Comparison of ENCODE assay signal across 1 cellular context in the genomic region with DNA sequence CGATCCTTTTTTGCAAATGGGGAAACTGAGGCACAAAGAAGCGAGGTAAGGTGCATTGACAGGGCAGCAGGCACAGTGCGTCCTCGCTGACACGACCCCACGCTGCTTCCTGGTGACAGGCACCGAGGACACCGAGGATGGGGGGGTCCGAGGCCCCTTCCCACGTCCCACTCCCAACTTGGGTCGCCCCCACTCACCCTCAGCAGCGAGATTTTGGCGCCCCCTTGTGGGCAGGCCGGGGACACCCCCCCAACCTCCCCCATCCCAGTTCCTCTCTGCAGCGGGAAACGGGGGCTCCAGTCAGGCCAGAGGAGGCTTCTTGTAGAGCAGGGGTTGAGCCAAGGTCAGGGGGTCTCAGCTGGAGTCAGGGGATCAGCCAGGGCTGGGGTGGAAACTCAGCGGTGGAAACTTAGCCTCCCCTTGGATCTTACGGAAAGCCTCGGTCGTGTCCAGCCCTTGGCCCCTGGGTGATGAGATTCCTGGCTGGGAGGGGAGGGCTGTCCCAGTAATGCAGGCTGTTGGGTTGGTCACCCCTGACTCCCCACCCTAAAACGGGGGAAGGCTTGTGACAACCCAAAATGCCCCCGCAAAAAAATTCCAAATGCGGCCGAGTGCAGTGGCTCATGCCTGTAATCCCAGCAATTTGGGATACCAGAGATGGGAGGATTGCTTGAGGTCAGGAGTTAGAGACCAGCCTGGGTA.
TF ChIP-seq lines count a peak whose summit lies in the region.

No MANE protein-coding gene starts in this region.

TF ChIP-seq in K562, 482 proteins besides CTCF, POLR2A, EP300 and RAD21 (continued from another document and continues in another):
- TF ChIP-seq, protein P1, sequence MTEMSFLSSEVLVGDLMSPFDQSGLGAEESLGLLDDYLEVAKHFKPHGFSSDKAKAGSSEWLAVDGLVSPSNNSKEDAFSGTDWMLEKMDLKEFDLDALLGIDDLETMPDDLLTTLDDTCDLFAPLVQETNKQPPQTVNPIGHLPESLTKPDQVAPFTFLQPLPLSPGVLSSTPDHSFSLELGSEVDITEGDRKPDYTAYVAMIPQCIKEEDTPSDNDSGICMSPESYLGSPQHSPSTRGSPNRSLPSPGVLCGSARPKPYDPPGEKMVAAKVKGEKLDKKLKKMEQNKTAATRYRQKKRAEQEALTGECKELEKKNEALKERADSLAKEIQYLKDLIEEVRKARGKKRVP (CRISPR knock-in tag; IDR thresholded peaks at IDR 0.05): no peak
- no peak for TF ChIP-seq HLTF (IDR thresholded peaks at IDR 0.05)
- no peak for TF ChIP-seq POLR2H (tag; IDR thresholded peaks at IDR 0.05; ENCODE audit: low read depth)
- TF ChIP-seq, protein P2, sequence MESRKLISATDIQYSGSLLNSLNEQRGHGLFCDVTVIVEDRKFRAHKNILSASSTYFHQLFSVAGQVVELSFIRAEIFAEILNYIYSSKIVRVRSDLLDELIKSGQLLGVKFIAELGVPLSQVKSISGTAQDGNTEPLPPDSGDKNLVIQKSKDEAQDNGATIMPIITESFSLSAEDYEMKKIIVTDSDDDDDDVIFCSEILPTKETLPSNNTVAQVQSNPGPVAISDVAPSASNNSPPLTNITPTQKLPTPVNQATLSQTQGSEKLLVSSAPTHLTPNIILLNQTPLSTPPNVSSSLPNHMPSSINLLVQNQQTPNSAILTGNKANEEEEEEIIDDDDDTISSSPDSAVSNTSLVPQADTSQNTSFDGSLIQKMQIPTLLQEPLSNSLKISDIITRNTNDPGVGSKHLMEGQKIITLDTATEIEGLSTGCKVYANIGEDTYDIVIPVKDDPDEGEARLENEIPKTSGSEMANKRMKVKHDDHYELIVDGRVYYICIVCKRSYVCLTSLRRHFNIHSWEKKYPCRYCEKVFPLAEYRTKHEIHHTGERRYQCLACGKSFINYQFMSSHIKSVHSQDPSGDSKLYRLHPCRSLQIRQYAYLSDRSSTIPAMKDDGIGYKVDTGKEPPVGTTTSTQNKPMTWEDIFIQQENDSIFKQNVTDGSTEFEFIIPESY (CRISPR knock-in tag; IDR thresholded peaks at IDR 0.05): no peak
- TF ChIP-seq, protein P3, sequence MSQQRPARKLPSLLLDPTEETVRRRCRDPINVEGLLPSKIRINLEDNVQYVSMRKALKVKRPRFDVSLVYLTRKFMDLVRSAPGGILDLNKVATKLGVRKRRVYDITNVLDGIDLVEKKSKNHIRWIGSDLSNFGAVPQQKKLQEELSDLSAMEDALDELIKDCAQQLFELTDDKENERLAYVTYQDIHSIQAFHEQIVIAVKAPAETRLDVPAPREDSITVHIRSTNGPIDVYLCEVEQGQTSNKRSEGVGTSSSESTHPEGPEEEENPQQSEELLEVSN (IDR thresholded peaks at IDR 0.05; ENCODE audit: borderline replicate concordance in 1 of 2, extremely low read depth in 1 of 2, insufficient read depth in 1 of 2, insufficient read length in 1 of 2, low read depth in 1 of 2, low read length in 1 of 2, poor library complexity in 1 of 2, severe bottlenecking in 1 of 2): no peak
- TF ChIP-seq LCOR (CRISPR knock-in tag; IDR thresholded peaks at IDR 0.05): no peak
- TF ChIP-seq, protein P4, sequence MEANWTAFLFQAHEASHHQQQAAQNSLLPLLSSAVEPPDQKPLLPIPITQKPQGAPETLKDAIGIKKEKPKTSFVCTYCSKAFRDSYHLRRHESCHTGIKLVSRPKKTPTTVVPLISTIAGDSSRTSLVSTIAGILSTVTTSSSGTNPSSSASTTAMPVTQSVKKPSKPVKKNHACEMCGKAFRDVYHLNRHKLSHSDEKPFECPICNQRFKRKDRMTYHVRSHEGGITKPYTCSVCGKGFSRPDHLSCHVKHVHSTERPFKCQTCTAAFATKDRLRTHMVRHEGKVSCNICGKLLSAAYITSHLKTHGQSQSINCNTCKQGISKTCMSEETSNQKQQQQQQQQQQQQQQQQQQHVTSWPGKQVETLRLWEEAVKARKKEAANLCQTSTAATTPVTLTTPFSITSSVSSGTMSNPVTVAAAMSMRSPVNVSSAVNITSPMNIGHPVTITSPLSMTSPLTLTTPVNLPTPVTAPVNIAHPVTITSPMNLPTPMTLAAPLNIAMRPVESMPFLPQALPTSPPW (CRISPR knock-in tag; IDR thresholded peaks at IDR 0.05): peak; percentile 67
- peak; percentile 71; the same call in 1 of the 2 replicates for TF ChIP-seq ARID2 (IDR thresholded peaks at IDR 0.05)
- no peak for TF ChIP-seq ZNF551 (CRISPR knock-in tag; IDR thresholded peaks at IDR 0.05)
- no peak for TF ChIP-seq IRF2 (CRISPR knock-in tag; IDR thresholded peaks at IDR 0.05)
- TF ChIP-seq, protein P5, sequence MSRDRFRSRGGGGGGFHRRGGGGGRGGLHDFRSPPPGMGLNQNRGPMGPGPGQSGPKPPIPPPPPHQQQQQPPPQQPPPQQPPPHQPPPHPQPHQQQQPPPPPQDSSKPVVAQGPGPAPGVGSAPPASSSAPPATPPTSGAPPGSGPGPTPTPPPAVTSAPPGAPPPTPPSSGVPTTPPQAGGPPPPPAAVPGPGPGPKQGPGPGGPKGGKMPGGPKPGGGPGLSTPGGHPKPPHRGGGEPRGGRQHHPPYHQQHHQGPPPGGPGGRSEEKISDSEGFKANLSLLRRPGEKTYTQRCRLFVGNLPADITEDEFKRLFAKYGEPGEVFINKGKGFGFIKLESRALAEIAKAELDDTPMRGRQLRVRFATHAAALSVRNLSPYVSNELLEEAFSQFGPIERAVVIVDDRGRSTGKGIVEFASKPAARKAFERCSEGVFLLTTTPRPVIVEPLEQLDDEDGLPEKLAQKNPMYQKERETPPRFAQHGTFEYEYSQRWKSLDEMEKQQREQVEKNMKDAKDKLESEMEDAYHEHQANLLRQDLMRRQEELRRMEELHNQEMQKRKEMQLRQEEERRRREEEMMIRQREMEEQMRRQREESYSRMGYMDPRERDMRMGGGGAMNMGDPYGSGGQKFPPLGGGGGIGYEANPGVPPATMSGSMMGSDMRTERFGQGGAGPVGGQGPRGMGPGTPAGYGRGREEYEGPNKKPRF (IDR thresholded peaks at IDR 0.05; ENCODE audit: low read depth, low read length): no peak
- TF ChIP-seq CBX1 (IDR thresholded peaks at IDR 0.05; ENCODE audit: low read depth): 0 out of 2 replicates have a peak, but pooled peaks have one; percentile 48
- TF ChIP-seq SP2 (IDR thresholded peaks at IDR 0.05; ENCODE audit: extremely low read depth, low read depth, low read length, poor library complexity, severe bottlenecking): no peak
- no peak for TF ChIP-seq HMGN3 (IDR thresholded peaks at IDR 0.05; ENCODE audit: borderline replicate concordance, extremely low read depth, insufficient read length, low read depth, low read length)
- no peak for TF ChIP-seq SRSF7 (optimal IDR thresholded peaks at IDR 0.05; ENCODE audit: low read depth, low read length)
- no peak for TF ChIP-seq GATAD2A (IDR thresholded peaks at IDR 0.05)
- TF ChIP-seq SAFB (IDR thresholded peaks at IDR 0.05; ENCODE audit: borderline replicate concordance, low read depth, low read length): peak; percentile 45; the same call in 1 of the 2 replicates
- TF ChIP-seq, protein P6, sequence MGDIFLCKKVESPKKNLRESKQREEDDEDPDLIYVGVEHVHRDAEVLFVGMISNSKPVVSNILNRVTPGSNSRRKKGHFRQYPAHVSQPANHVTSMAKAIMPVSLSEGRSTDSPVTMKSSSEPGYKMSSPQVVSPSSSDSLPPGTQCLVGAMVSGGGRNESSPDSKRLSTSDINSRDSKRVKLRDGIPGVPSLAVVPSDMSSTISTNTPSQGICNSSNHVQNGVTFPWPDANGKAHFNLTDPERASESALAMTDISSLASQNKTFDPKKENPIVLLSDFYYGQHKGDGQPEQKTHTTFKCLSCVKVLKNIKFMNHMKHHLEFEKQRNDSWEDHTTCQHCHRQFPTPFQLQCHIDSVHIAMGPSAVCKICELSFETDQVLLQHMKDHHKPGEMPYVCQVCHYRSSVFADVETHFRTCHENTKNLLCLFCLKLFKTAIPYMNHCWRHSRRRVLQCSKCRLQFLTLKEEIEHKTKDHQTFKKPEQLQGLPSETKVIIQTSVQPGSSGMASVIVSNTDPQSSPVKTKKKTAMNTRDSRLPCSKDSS (IDR thresholded peaks at IDR 0.05; ENCODE audit: low read depth, partially characterized antibody): no peak
- TF ChIP-seq HMG20A (CRISPR knock-in tag; conservative IDR thresholded peaks at IDR 0.05): no peak
- no peak for TF ChIP-seq RUNX1 (IDR thresholded peaks at IDR 0.05; ENCODE audit: low read depth)
- TF ChIP-seq SMARCC2 (IDR thresholded peaks at IDR 0.05; ENCODE audit: low read depth): no peak
- TF ChIP-seq, protein P7, sequence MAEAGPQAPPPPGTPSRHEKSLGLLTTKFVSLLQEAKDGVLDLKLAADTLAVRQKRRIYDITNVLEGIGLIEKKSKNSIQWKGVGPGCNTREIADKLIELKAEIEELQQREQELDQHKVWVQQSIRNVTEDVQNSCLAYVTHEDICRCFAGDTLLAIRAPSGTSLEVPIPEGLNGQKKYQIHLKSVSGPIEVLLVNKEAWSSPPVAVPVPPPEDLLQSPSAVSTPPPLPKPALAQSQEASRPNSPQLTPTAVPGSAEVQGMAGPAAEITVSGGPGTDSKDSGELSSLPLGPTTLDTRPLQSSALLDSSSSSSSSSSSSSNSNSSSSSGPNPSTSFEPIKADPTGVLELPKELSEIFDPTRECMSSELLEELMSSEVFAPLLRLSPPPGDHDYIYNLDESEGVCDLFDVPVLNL (CRISPR knock-in tag; IDR thresholded peaks at IDR 0.05; ENCODE audit: low read depth): no peak
- no peak for TF ChIP-seq NFE2L1 (tag; IDR thresholded peaks at IDR 0.05; ENCODE audit: borderline replicate concordance, low read depth)
- TF ChIP-seq TCF7 (IDR thresholded peaks at IDR 0.05; ENCODE audit: borderline replicate concordance): 0 out of 2 replicates have a peak, but pooled peaks have one; percentile 14
- peak in 1 of 2 experiments; percentile 32; a peak in 1 of 4 replicates for TF ChIP-seq HDAC1 (IDR thresholded peaks at IDR 0.05)
- TF ChIP-seq ZNF766 (CRISPR knock-in tag; conservative IDR thresholded peaks at IDR 0.05): no peak
- TF ChIP-seq, protein P8, sequence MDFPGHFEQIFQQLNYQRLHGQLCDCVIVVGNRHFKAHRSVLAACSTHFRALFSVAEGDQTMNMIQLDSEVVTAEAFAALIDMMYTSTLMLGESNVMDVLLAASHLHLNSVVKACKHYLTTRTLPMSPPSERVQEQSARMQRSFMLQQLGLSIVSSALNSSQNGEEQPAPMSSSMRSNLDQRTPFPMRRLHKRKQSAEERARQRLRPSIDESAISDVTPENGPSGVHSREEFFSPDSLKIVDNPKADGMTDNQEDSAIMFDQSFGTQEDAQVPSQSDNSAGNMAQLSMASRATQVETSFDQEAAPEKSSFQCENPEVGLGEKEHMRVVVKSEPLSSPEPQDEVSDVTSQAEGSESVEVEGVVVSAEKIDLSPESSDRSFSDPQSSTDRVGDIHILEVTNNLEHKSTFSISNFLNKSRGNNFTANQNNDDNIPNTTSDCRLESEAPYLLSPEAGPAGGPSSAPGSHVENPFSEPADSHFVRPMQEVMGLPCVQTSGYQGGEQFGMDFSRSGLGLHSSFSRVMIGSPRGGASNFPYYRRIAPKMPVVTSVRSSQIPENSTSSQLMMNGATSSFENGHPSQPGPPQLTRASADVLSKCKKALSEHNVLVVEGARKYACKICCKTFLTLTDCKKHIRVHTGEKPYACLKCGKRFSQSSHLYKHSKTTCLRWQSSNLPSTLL (IDR thresholded peaks at IDR 0.05): no peak
- no peak for TF ChIP-seq RFX1 (IDR thresholded peaks at IDR 0.05)
- TF ChIP-seq SREBF2 (CRISPR knock-in tag; IDR thresholded peaks at IDR 0.05): no peak
- TF ChIP-seq ADNP (tag; IDR thresholded peaks at IDR 0.05): peak; percentile 55; the same call in 1 of the 2 replicates
- TF ChIP-seq PHB (CRISPR knock-in tag; IDR thresholded peaks at IDR 0.05): no peak
- TF ChIP-seq GTF2E2 (tag; IDR thresholded peaks at IDR 0.05): no peak
- TF ChIP-seq STAG1 (CRISPR knock-in tag; IDR thresholded peaks at IDR 0.05; ENCODE audit: borderline replicate concordance): peak; percentile 87; the same call in 1 of the 2 replicates
- TF ChIP-seq SPI1 (IDR thresholded peaks at IDR 0.05; ENCODE audit: borderline replicate concordance, low read depth, low read length): peak; percentile 79
- no peak for TF ChIP-seq C11orf30 (IDR thresholded peaks at IDR 0.05; ENCODE audit: low read depth)
- no peak for TF ChIP-seq JUNB (CRISPR knock-in tag; conservative IDR thresholded peaks at IDR 0.05)
- no peak for TF ChIP-seq ARHGAP35 (IDR thresholded peaks at IDR 0.05; ENCODE audit: partially characterized antibody)
- no peak for TF ChIP-seq SAP30 (IDR thresholded peaks at IDR 0.05; ENCODE audit: borderline replicate concordance, insufficient read depth, low read depth, low read length, poor library complexity, severe bottlenecking)
- TF ChIP-seq, protein P9, sequence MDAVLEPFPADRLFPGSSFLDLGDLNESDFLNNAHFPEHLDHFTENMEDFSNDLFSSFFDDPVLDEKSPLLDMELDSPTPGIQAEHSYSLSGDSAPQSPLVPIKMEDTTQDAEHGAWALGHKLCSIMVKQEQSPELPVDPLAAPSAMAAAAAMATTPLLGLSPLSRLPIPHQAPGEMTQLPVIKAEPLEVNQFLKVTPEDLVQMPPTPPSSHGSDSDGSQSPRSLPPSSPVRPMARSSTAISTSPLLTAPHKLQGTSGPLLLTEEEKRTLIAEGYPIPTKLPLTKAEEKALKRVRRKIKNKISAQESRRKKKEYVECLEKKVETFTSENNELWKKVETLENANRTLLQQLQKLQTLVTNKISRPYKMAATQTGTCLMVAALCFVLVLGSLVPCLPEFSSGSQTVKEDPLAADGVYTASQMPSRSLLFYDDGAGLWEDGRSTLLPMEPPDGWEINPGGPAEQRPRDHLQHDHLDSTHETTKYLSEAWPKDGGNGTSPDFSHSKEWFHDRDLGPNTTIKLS (IDR thresholded peaks at IDR 0.05; ENCODE audit: borderline replicate concordance, low read depth): no peak
- TF ChIP-seq TARDBP (IDR thresholded peaks at IDR 0.05): no peak
- TF ChIP-seq XRCC5 (IDR thresholded peaks at IDR 0.05; ENCODE audit: low read depth, low read length): peak; percentile 57; the same call in 1 of the 2 replicates
- TF ChIP-seq RB1 (IDR thresholded peaks at IDR 0.05; ENCODE audit: low read depth): peak; percentile 58; the same call in 1 of the 2 replicates
- TF ChIP-seq MEF2D (tag; conservative IDR thresholded peaks at IDR 0.05; ENCODE audit: low read depth): no peak
- TF ChIP-seq, protein P10, sequence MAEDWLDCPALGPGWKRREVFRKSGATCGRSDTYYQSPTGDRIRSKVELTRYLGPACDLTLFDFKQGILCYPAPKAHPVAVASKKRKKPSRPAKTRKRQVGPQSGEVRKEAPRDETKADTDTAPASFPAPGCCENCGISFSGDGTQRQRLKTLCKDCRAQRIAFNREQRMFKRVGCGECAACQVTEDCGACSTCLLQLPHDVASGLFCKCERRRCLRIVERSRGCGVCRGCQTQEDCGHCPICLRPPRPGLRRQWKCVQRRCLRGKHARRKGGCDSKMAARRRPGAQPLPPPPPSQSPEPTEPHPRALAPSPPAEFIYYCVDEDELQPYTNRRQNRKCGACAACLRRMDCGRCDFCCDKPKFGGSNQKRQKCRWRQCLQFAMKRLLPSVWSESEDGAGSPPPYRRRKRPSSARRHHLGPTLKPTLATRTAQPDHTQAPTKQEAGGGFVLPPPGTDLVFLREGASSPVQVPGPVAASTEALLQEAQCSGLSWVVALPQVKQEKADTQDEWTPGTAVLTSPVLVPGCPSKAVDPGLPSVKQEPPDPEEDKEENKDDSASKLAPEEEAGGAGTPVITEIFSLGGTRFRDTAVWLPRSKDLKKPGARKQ (CRISPR knock-in tag; IDR thresholded peaks at IDR 0.05): no peak
- TF ChIP-seq, protein P11, sequence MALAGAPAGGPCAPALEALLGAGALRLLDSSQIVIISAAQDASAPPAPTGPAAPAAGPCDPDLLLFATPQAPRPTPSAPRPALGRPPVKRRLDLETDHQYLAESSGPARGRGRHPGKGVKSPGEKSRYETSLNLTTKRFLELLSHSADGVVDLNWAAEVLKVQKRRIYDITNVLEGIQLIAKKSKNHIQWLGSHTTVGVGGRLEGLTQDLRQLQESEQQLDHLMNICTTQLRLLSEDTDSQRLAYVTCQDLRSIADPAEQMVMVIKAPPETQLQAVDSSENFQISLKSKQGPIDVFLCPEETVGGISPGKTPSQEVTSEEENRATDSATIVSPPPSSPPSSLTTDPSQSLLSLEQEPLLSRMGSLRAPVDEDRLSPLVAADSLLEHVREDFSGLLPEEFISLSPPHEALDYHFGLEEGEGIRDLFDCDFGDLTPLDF (CRISPR knock-in tag; IDR thresholded peaks at IDR 0.05): no peak
- TF ChIP-seq GATAD2B (IDR thresholded peaks at IDR 0.05; ENCODE audit: borderline replicate concordance): no peak
